15 cellular contexts compared by ENCODE assay signal in the genomic region with DNA sequence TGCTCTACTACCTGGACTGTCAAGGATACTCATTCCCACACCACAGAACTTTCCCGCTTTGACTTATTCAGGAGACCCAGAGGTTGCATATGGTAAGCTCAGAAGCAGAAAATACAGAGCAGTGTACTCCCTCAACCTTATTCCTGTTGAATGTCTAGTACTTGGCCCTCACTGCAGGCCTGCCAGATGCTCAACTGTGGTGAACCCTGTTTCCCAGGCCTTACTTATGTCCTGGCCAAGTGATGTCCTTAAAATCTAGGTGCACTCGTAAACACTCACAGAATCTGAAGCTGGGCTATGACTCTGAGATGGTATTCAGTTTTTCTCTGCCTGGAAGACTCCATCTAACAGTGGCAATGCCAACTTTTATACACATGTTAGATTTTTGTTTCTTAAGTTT. TPM values are rescaled to one million over a fixed set of nuclear protein-coding genes. Genes with fewer than 3 reads are reported as not detected.
A peak's percentile ranks its signal among the peaks of the same experiment; 100 is the strongest.
DNase-seq lines count a peak whose midpoint lies in the region; ATAC-seq and TF ChIP-seq lines count a peak whose summit lies in the region.
"Had no signal": no experiment of that assay in that cellular context is flagged by ENCODE, and none has a peak within 500 bp of the region (broad histone marks: within the 10 kb centered on the region; RNA-seq: fewer than 3 reads in every experiment).

No MANE protein-coding gene starts in this region.

- intact Hi-C loops in Right ventricle myocardium superior (cut with DNase I): no loop called here
- intact Hi-C loops in heart right ventricle (cut with DNase I): no loop called here

- peaks cover 7% of the 10 kb centered on the region for H3K36me3 Mint-ChIP-seq in type B pancreatic cell

- DNase-seq in Right ventricle myocardium superior (no peak), right atrium auricular region (ENCODE audit: low spot score) (no peak), RWPE2 (ENCODE audit: low spot score) (no peak), heart right ventricle (no peak), type B pancreatic cell (ENCODE audit: extremely low spot score, unreplicated experiment) (no peak), inferior parietal cortex (ENCODE audit: extremely low spot score) (no peak), iPS-NIHi7 (ENCODE audit: extremely low spot score) (no peak), NCI-H510A (lab: John Stamatoyannopoulos, UW) (no peak)
- DNase-seq: AML-193, foreskin fibroblast, GM23248, NCI-H1694, SIG-M5 had no signal

- peak overlapping the region; percentile 60 for H3K27ac Mint-ChIP-seq in type B pancreatic cell
- H3K27ac Mint-ChIP-seq: stimulated activated memory B cell treated with anti-CD40 and anti-IgM and Interleukin-4, amounts not matched to agents 10 μg/mL and 1 μg/mL and 100 μg/mL, for 72 hours had no signal

- ATAC-seq in Right ventricle myocardium superior (ENCODE audit: poor library complexity) (peak; percentile 54), RWPE2 (ENCODE audit: low read depth) (peak; percentile 17; the same call in 1 of the 3 replicates), heart right ventricle (peak in 6 of 8 donors; percentile 24 to 57 (median 37))
- ATAC-seq: stimulated activated memory B cell treated with anti-CD40 and anti-IgM and Interleukin-4, amounts not matched to agents 10 μg/mL and 1 μg/mL and 100 μg/mL, for 72 hours had no signal

- WGBS in heart right ventricle, 2 donors: 76 to 89% methylated on average over 2 of the region's 2 CpGs

- H3K4me1 Mint-ChIP-seq in type B pancreatic cell (ENCODE audit: unreplicated experiment): no peaks in the 10 kb centered on the region

- peaks cover 0 to 29% of the 10 kb centered on the region in 2 donors for H3K4me1 ChIP-seq in right atrium auricular region
- H3K4me1 ChIP-seq in RWPE2 (ENCODE audit: insufficient read depth, poor library complexity, severe bottlenecking): peaks cover 10% of the 10 kb centered on the region
- H3K4me1 ChIP-seq in heart right ventricle: peaks cover 0 to 68% (median 30%) of the 10 kb centered on the region in 9 donors

- H3K4me3 Mint-ChIP-seq in type B pancreatic cell: no peak overlapping the region
- H3K4me3 Mint-ChIP-seq: stimulated activated memory B cell treated with anti-CD40 and anti-IgM and Interleukin-4, amounts not matched to agents 10 μg/mL and 1 μg/mL and 100 μg/mL, for 72 hours had no signal

- H3K9me3 ChIP-seq in right atrium auricular region (no peaks in the 10 kb centered on the region), RWPE2 (ENCODE audit: severe bottlenecking) (no peaks in the 10 kb centered on the region), heart right ventricle (peaks cover 0 to 15% (median 0%) of the 10 kb centered on the region in 11 donors)
- H3K9me3 ChIP-seq: vagina had no signal

- H3K27me3 ChIP-seq in right atrium auricular region: no peaks in the 10 kb centered on the region
- H3K27me3 ChIP-seq in RWPE2 (ENCODE audit: insufficient read depth, poor library complexity, severe bottlenecking): no peaks in the 10 kb centered on the region
- no peaks in the 10 kb centered on the region for H3K27me3 ChIP-seq in heart right ventricle
- H3K27me3 ChIP-seq: vagina had no signal

- no peaks in the 10 kb centered on the region for H3K27me3 Mint-ChIP-seq in type B pancreatic cell
- H3K27me3 Mint-ChIP-seq: stimulated activated memory B cell treated with anti-CD40 and anti-IgM and Interleukin-4, amounts not matched to agents 10 μg/mL and 1 μg/mL and 100 μg/mL, for 72 hours had no signal

- H3K4me3 ChIP-seq in right atrium auricular region (no peak overlapping the region), RWPE2 (ENCODE audit: severe bottlenecking) (no peak overlapping the region), heart right ventricle (no peak overlapping the region)
- H3K4me3 ChIP-seq: GM23248, vagina had no signal

- no peaks in the 10 kb centered on the region for H3K36me3 ChIP-seq in right atrium auricular region
- peaks cover 58% of the 10 kb centered on the region for H3K36me3 ChIP-seq in RWPE2 (ENCODE audit: low read depth)
- H3K36me3 ChIP-seq in heart right ventricle: peaks cover 0 to 22% (median 0%) of the 10 kb centered on the region in 9 donors
- H3K36me3 ChIP-seq: vagina had no signal

- TF ChIP-seq CTCF in right atrium auricular region (IDR thresholded peaks at IDR 0.05): no peak
- no peak for TF ChIP-seq CTCF in RWPE2 (IDR thresholded peaks at IDR 0.05; ENCODE audit: poor library complexity, severe bottlenecking)
- TF ChIP-seq CTCF in heart right ventricle (IDR thresholded peaks at IDR 0.05): no peak
- no peak for TF ChIP-seq CTCF in type B pancreatic cell (conservative IDR thresholded peaks at IDR 0.05)

- peak overlapping the region in 1 of 2 donors; percentile 79 for H3K27ac ChIP-seq in right atrium auricular region
- peak overlapping the region; percentile 11 for H3K27ac ChIP-seq in RWPE2 (ENCODE audit: poor library complexity, severe bottlenecking)
- H3K27ac ChIP-seq in heart right ventricle: peak overlapping the region in 7 of 10 donors; percentile 19 to 84 (median 71)
- H3K27ac ChIP-seq: vagina had no signal

- H3K9me3 Mint-ChIP-seq in type B pancreatic cell: no peaks in the 10 kb centered on the region
- H3K9me3 Mint-ChIP-seq: stimulated activated memory B cell treated with anti-CD40 and anti-IgM and Interleukin-4, amounts not matched to agents 10 μg/mL and 1 μg/mL and 100 μg/mL, for 72 hours had no signal

RNA-seq across cellular contexts. Expression of gene DIAPH1, which starts 21.0 kb away (rescaled TPM):
- total RNA-seq in Right ventricle myocardium superior (32.0 TPM), right atrium auricular region (10 to 100 TPM; 18.7 to 82.7 TPM), heart right ventricle (10 to 100 TPM; 27.3 to 93.2 (median 46.9) TPM), type B pancreatic cell (ENCODE audit: low replicate concordance) (79.6 and 103 TPM in 2 replicates)
- polyA plus RNA-seq in heart right ventricle: 10 to 100 TPM; 28.4 to 48.6 TPM

RNA-seq across cellular contexts. Expression of gene HDAC3, which starts 38.8 kb away (rescaled TPM):
- total RNA-seq in Right ventricle myocardium superior: 29.1 TPM
- 10 to 100 TPM; 21.0 to 22.2 TPM for total RNA-seq in right atrium auricular region
- 10 to 100 TPM; 30.9 to 43.0 (median 32.7) TPM for total RNA-seq in heart right ventricle
- 10 to 100 TPM; 27.7 to 38.2 TPM for polyA plus RNA-seq in heart right ventricle
- total RNA-seq in type B pancreatic cell (ENCODE audit: low replicate concordance): 65.8 and 87.8 TPM in 2 replicates

RNA-seq across cellular contexts. Expression of gene RELL2, which starts 39.0 kb away (rescaled TPM):
- total RNA-seq in Right ventricle myocardium superior (0.86 TPM), right atrium auricular region (1 to 10 TPM in 1 of 2 donors, under 1 TPM in 1; 0.41 to 1.3 TPM), heart right ventricle (1 to 10 TPM in 2 of 10 donors, under 1 TPM in 8; 0.33 to 1.3 (median 0.51) TPM), type B pancreatic cell (ENCODE audit: low replicate concordance) (6.9 and 8.1 TPM in 2 replicates)
- polyA plus RNA-seq in heart right ventricle: 1 to 10 TPM; 2.6 to 3.2 TPM

RNA-seq across cellular contexts. Expression of gene FCHSD1, which starts 53.4 kb away (rescaled TPM):
- total RNA-seq in Right ventricle myocardium superior (2.6 TPM), right atrium auricular region (1 to 10 TPM; 5.1 to 6.4 TPM), heart right ventricle (1 to 10 TPM; 1.2 to 6.5 (median 2.6) TPM), type B pancreatic cell (ENCODE audit: low replicate concordance) (28.5 and 29.4 TPM in 2 replicates)
- 1 to 10 TPM; 2.9 to 6.8 TPM for polyA plus RNA-seq in heart right ventricle
